In genomic region chr4:118835896-118836762, GRCh38 we compare ENCODE assay signal across 8 cellular contexts. TPM values are rescaled to one million over a fixed set of nuclear protein-coding genes. Genes with fewer than 3 reads are reported as not detected.
A peak's percentile ranks its signal among the peaks of the same experiment; 100 is the strongest.
DNase-seq lines count a peak whose midpoint lies in the region; ATAC-seq and TF ChIP-seq lines count a peak whose summit lies in the region.

Gene SEC24D, minus strand, starts transcription at chr4:118836126. Its CDS starts 2,430 bp downstream, at chr4:118833696.

- peak within 1 kb of the TSS; percentile 91 for H3K9ac ChIP-seq in MM.1S (ENCODE audit: low read length)

- under 1% methylated on average over 76 of the region's 76 CpGs for WGBS in thymus

- H3K36me3 Mint-ChIP-seq in activated naive CD4-positive, alpha-beta T cell treated with anti-CD3 and anti-CD28 coated beads, Interleukin-2, amount 50 U/mL, for 72 hours = peaks cover 6 to 16% of the 10 kb centered on the region in 2 donors
- H3K36me3 Mint-ChIP-seq in glutamatergic neuron (ENCODE audit: unreplicated experiment) = no peaks in the 10 kb centered on the region
- peaks cover 17% of the 10 kb centered on the region for H3K36me3 Mint-ChIP-seq in osteocyte (ENCODE audit: unreplicated experiment)

- no peaks in the 10 kb centered on the region for H3K27me3 ChIP-seq in MM.1S (replicated peaks; ENCODE audit: insufficient read depth, low read length)
- H3K27me3 ChIP-seq in thymus (ENCODE audit: control insufficient read depth, insufficient read depth) = no peaks in the 10 kb centered on the region

- H3K36me3 ChIP-seq in MM.1S (replicated peaks; ENCODE audit: insufficient read depth, low read length) = peaks cover 6% of the 10 kb centered on the region; the same call in 1 of the 2 replicates
- peaks cover 2% of the 10 kb centered on the region for H3K36me3 ChIP-seq in thymus (ENCODE audit: control insufficient read depth, insufficient read depth)

- H2AFZ ChIP-seq in MM.1S (ENCODE audit: low read length) = peak within 1 kb of the TSS; percentile 95

- DNase-seq in GM04504 (ENCODE audit: low read depth) (peak; percentile 71), HCEC 1CT (peak; percentile 84), MM.1S (peak; percentile 86), SKM-1 (lab: John Stamatoyannopoulos, UW; ENCODE audit: unreplicated experiment) (peak; percentile 69), glutamatergic neuron (peak; percentile 95), osteocyte (ENCODE audit: extremely low spot score, unreplicated experiment) (peak; percentile 98)
- peak; percentile 91 to 92 for DNase-seq in activated naive CD4-positive, alpha-beta T cell treated with anti-CD3 and anti-CD28 coated beads, Interleukin-2, amount 50 U/mL, for 72 hours (ENCODE audit: low spot score in 2 of 2)

- no peaks in the 10 kb centered on the region for H3K9me3 Mint-ChIP-seq in activated naive CD4-positive, alpha-beta T cell treated with anti-CD3 and anti-CD28 coated beads, Interleukin-2, amount 50 U/mL, for 72 hours
- H3K9me3 Mint-ChIP-seq in glutamatergic neuron (ENCODE audit: unreplicated experiment) = peaks cover 11% of the 10 kb centered on the region
- no peaks in the 10 kb centered on the region for H3K9me3 Mint-ChIP-seq in osteocyte (ENCODE audit: unreplicated experiment)

- H3K9me3 ChIP-seq in MM.1S (replicated peaks; ENCODE audit: insufficient read depth, low read length) = no peaks in the 10 kb centered on the region
- H3K9me3 ChIP-seq in thymus (ENCODE audit: control insufficient read depth) = no peaks in the 10 kb centered on the region

- H3K27me3 Mint-ChIP-seq in glutamatergic neuron (ENCODE audit: unreplicated experiment) = peaks cover 6% of the 10 kb centered on the region
- H3K27me3 Mint-ChIP-seq in osteocyte (ENCODE audit: unreplicated experiment) = no peaks in the 10 kb centered on the region

- peak within 1 kb of the TSS; percentile 86 for H3K4me2 ChIP-seq in MM.1S (ENCODE audit: low read depth, low read length)

- no peaks in the 10 kb centered on the region for H3K9me2 ChIP-seq in MM.1S (replicated peaks; ENCODE audit: insufficient read depth, low read length)

- peaks cover 9% of the 10 kb centered on the region for H3F3A ChIP-seq in MM.1S (ENCODE audit: insufficient read depth, low read length)

- H3K79me2 ChIP-seq in MM.1S (ENCODE audit: low read length) = peaks cover 47% of the 10 kb centered on the region

- peak within 1 kb of the TSS; percentile 96 to 100 for H3K27ac Mint-ChIP-seq in activated naive CD4-positive, alpha-beta T cell treated with anti-CD3 and anti-CD28 coated beads, Interleukin-2, amount 50 U/mL, for 72 hours
- peak within 1 kb of the TSS; percentile 93 for H3K27ac Mint-ChIP-seq in glutamatergic neuron (ENCODE audit: unreplicated experiment)
- peak within 1 kb of the TSS; percentile 100 for H3K27ac Mint-ChIP-seq in osteocyte (ENCODE audit: unreplicated experiment)

- H3K4me3 ChIP-seq in MM.1S (ENCODE audit: low read length) (peak within 1 kb of the TSS; percentile 86), thymus (ENCODE audit: low read length) (peak within 1 kb of the TSS; percentile 94)

- peak; percentile 83 to 91 for ATAC-seq in activated naive CD4-positive, alpha-beta T cell treated with anti-CD3 and anti-CD28 coated beads, Interleukin-2, amount 50 U/mL, for 72 hours

- H3K4me1 ChIP-seq in MM.1S (ENCODE audit: low read length) = peaks cover 12% of the 10 kb centered on the region
- peaks cover 8% of the 10 kb centered on the region for H3K4me1 ChIP-seq in thymus (ENCODE audit: control insufficient read depth, insufficient read depth, low read length)

- no peak for TF ChIP-seq CTCF in MM.1S (IDR thresholded peaks at IDR 0.05; ENCODE audit: low read length)
- TF ChIP-seq CTCF in glutamatergic neuron (IDR thresholded peaks at IDR 0.05; ENCODE audit: partially characterized antibody, unreplicated experiment) = peak; percentile 32
- TF ChIP-seq CTCF in osteocyte (IDR thresholded peaks at IDR 0.05) = no peak

- peak within 1 kb of the TSS; percentile 85 for H3K27ac ChIP-seq in MM.1S (ENCODE audit: low read length)
- H3K27ac ChIP-seq in thymus (ENCODE audit: low read depth) = peak within 1 kb of the TSS; percentile 85

- peak within 1 kb of the TSS; percentile 100 for H3K4me3 Mint-ChIP-seq in glutamatergic neuron (ENCODE audit: unreplicated experiment)
- H3K4me3 Mint-ChIP-seq in osteocyte (ENCODE audit: unreplicated experiment) = peak within 1 kb of the TSS; percentile 99

- H3K4me1 Mint-ChIP-seq in glutamatergic neuron (ENCODE audit: low read depth, unreplicated experiment) (peaks cover 13% of the 10 kb centered on the region), osteocyte (ENCODE audit: unreplicated experiment) (peaks cover 33% of the 10 kb centered on the region)

- no peaks in the 10 kb centered on the region for H4K20me1 ChIP-seq in MM.1S (ENCODE audit: insufficient read depth, low read length)

RNA-seq across cellular contexts. Expression of gene SEC24D, which starts in this region (rescaled TPM):
- 10 to 100 TPM; 36.4 to 45.7 TPM for total RNA-seq in activated naive CD4-positive, alpha-beta T cell treated with anti-CD3 and anti-CD28 coated beads, Interleukin-2, amount 50 U/mL, for 72 hours
- total RNA-seq in glutamatergic neuron (ENCODE audit: unreplicated experiment) (26.0 TPM), osteocyte (118 and 138 TPM in 2 replicates)
- 20.9 TPM for polyA plus RNA-seq in thymus

Comparison
In these comparisons a context has a peak if more than half of its experiments do, and no peak if none do; other contexts are left out.
1. Peak in every context shown above with its lines: DNase-seq, ATAC-seq, H3K4me3 ChIP-seq and H3K27ac ChIP-seq.